ENCODE assay signal across 8 cellular contexts in the genomic region with DNA sequence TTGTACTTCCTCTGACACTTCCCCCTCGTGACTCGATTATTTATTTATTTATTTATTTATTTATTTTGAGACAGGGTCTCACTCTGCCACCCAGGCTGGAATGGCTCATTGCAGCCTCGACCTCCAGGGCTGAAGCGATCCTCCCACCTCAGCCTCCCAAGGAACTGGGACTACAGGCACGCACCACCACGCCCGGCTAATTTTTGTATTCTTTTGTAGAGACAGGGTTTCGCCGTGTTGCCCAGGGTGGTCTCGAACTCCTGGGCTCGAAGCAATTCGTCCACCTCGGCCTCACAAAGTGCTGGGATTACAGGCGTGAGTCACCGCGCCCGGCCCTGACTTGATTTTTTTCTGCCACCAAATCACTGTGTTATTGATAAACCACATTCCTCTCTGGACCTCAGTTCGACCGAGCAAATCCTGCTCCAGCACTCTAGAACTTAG. TPM values are rescaled to one million over a fixed set of nuclear protein-coding genes. Genes with fewer than 3 reads are reported as not detected.
A peak's percentile ranks its signal among the peaks of the same experiment; 100 is the strongest.
DNase-seq lines count a peak whose midpoint lies in the region; ATAC-seq, FAIRE-seq and TF ChIP-seq lines count a peak whose summit lies in the region.

No MANE protein-coding gene starts in this region.

- H3K27me3 Mint-ChIP-seq in Caco-2 (ENCODE audit: insufficient read depth, unreplicated experiment) = no peaks in the 10 kb centered on the region

- H3K27ac Mint-ChIP-seq in Caco-2 (ENCODE audit: unreplicated experiment) = peak overlapping the region; percentile 98

- H2AFZ ChIP-seq in Loucy (ENCODE audit: low read length) (peak overlapping the region; percentile 85), H1 (ENCODE audit: low read length) (no peak overlapping the region), osteoblast (ENCODE audit: low read length) (peak overlapping the region; percentile 8)

- FAIRE-seq in H1 (lab: Jason Lieb, UNC) = no peak

- H3K27ac ChIP-seq in H1 (ENCODE audit: low read depth, low read length) (peak overlapping the region; percentile 46; the same call in 1 of the 2 replicates), osteoblast (ENCODE audit: low read depth, low read length) (peak overlapping the region; percentile 73)

- peaks cover 27% of the 10 kb centered on the region for H3K4me1 Mint-ChIP-seq in Caco-2 (ENCODE audit: low read depth, unreplicated experiment)

- H4K20me1 ChIP-seq in Loucy (ENCODE audit: insufficient read depth, low read length, poor library complexity, severe bottlenecking) (peaks cover 36% of the 10 kb centered on the region), H1 (replicated peaks in 1 of 2; ENCODE audit: control insufficient read depth in 1 of 2, insufficient read depth in 2 of 2, low read length in 2 of 2) (peaks cover 6 to 24% of the 10 kb centered on the region in 2 experiments), osteoblast (ENCODE audit: insufficient read depth, low read length) (peaks cover 49% of the 10 kb centered on the region)

- peak overlapping the region; percentile 67 for H3K4me3 ChIP-seq in Caco-2 (ENCODE audit: low read depth, low read length)
- H3K4me3 ChIP-seq in Loucy (ENCODE audit: low read length, poor library complexity, severe bottlenecking) = peak overlapping the region; percentile 98
- peak overlapping the region; percentile 95 to 100 (median 98) for H3K4me3 ChIP-seq in H1 (ENCODE audit: extremely low read depth in 1 of 4, insufficient read depth in 2 of 4, low read depth in 3 of 4, low read length in 4 of 4)
- H3K4me3 ChIP-seq in osteoblast (ENCODE audit: insufficient read depth, low read length) = peak overlapping the region; percentile 80

- H3K36me3 Mint-ChIP-seq in Caco-2 (ENCODE audit: insufficient read depth, unreplicated experiment) = peaks cover 49% of the 10 kb centered on the region

- H3K4ac ChIP-seq in H1 (replicated peaks; ENCODE audit: insufficient read length, low read depth, low read length) = peak overlapping the region; percentile 63

- peak overlapping the region; percentile 67 for H2BK120ac ChIP-seq in H1 (replicated peaks; ENCODE audit: low read depth, low read length)

- H3K9me3 ChIP-seq in Caco-2 (no peaks in the 10 kb centered on the region), Loucy (ENCODE audit: insufficient read depth, low read depth, low read length) (no peaks in the 10 kb centered on the region), H1 (ENCODE audit: insufficient read depth in 2 of 2, low read depth in 1 of 2, low read length in 1 of 2) (no peaks in the 10 kb centered on the region), osteoblast (ENCODE audit: low read depth, low read length) (no peaks in the 10 kb centered on the region)

- peaks cover 19% of the 10 kb centered on the region for H3K23me2 ChIP-seq in H1 (ENCODE audit: low read depth, low read length)

- H3K9me3 Mint-ChIP-seq in Caco-2 (ENCODE audit: unreplicated experiment) = no peaks in the 10 kb centered on the region

- peak overlapping the region; percentile 99 for H2BK5ac ChIP-seq in H1 (ENCODE audit: low read depth, low read length)

- peak overlapping the region; percentile 43 for H3K56ac ChIP-seq in H1 (replicated peaks; ENCODE audit: insufficient read length, low read depth, low read length)

- no peak overlapping the region; the same call in 1 of the 2 replicates for H2BK15ac ChIP-seq in H1 (ENCODE audit: low read length)

- H4K8ac ChIP-seq in H1 (ENCODE audit: extremely low read depth, insufficient read depth, low read length) = no peak overlapping the region

- WGBS in H1 (ENCODE audit: extremely low coverage in 1 of 2, insufficient coverage in 1 of 2, insufficient read length in 1 of 2, insufficient replicate concordance in 2 of 2, low coverage in 1 of 2, low lambda C conversion rate in 2 of 2, missing lambda C conversion rate in 1 of 2), 2 experiments = 17% methylated on average over 19 of the region's 19 CpGs; no CpG with 5 or more reads in 1 of the 2 experiments

- H3K9ac ChIP-seq in Loucy (ENCODE audit: low read depth, low read length, poor library complexity, severe bottlenecking) = peak overlapping the region; percentile 99
- H3K9ac ChIP-seq in H1 (replicated peaks in 1 of 4; ENCODE audit: extremely low read depth in 1 of 4, low read depth in 3 of 4, low read length in 3 of 4) = peak overlapping the region in 3 of 4 experiments; percentile 56 to 71 (median 70); a peak in 6 of 7 replicates

- H3K23ac ChIP-seq in H1 (ENCODE audit: insufficient read length) = no peak overlapping the region

- H3K27me3 ChIP-seq in Caco-2 (replicated peaks; ENCODE audit: control insufficient read depth, insufficient read depth, low read length) (no peaks in the 10 kb centered on the region), Loucy (ENCODE audit: insufficient read depth, low read length, poor library complexity, severe bottlenecking) (peaks cover 6% of the 10 kb centered on the region), H1 (replicated peaks in 1 of 4; ENCODE audit: control insufficient read depth in 3 of 4, extremely low read depth in 1 of 4, insufficient read depth in 3 of 4, low read length in 3 of 4) (no peaks in the 10 kb centered on the region), osteoblast (ENCODE audit: insufficient read depth, low read length) (no peaks in the 10 kb centered on the region)

- TF ChIP-seq CTCF in Caco-2 (IDR thresholded peaks at IDR 0.05; ENCODE audit: insufficient read depth in 1 of 2, low read depth in 1 of 2, low read length in 1 of 2, severe bottlenecking in 1 of 2, unreplicated experiment in 1 of 2) (no peak), Loucy (conservative IDR thresholded peaks at IDR 0.05; ENCODE audit: low read length) (no peak), H1 (IDR thresholded peaks at IDR 0.05; ENCODE audit: control extremely low read depth in 1 of 3, insufficient read depth in 1 of 3, low read depth in 1 of 3, low read length in 3 of 3) (no peak), osteoblast (IDR thresholded peaks at IDR 0.05; ENCODE audit: extremely low read depth, low read depth, low read length) (no peak)

- peak overlapping the region; percentile 75; the same call in 1 of the 2 replicates for H2BK12ac ChIP-seq in H1 (ENCODE audit: low read depth, low read length)

- peaks cover 39% of the 10 kb centered on the region for H3K79me2 ChIP-seq in Loucy (ENCODE audit: insufficient read depth, low read length)
- H3K79me2 ChIP-seq in H1 (ENCODE audit: control insufficient read depth in 1 of 2, insufficient read depth in 2 of 2, low read length in 2 of 2) = peaks cover 8 to 53% of the 10 kb centered on the region in 2 experiments
- H3K79me2 ChIP-seq in osteoblast (ENCODE audit: insufficient read depth, low read length) = peaks cover 60% of the 10 kb centered on the region

- POLR2A ChIA-PET in Caco-2 (lab: Charles Lee) = interaction anchor here (0.6 to 3.0 kb wide), 24 partner anchors 9 to 383 kb away, joined by 3 to 213 read pairs (median 6); a partner anchor contains a TSS
- POLR2A ChIA-PET in H1 (lab: Charles Lee; ENCODE audit: partially characterized antibody) = interaction anchor here (0.6 to 17.6 kb wide), 37 partner anchors 7 to 791 kb away, joined by 3 to 813 read pairs (median 6); a partner anchor contains a TSS

- H3K36me3 ChIP-seq in Caco-2 (ENCODE audit: control insufficient read depth, insufficient read depth, low read length) = peaks cover 13% of the 10 kb centered on the region
- peaks cover 32% of the 10 kb centered on the region; the same call in 1 of the 2 replicates for H3K36me3 ChIP-seq in Loucy (ENCODE audit: insufficient read depth, low read length)
- H3K36me3 ChIP-seq in H1 (ENCODE audit: control insufficient read depth in 2 of 4, insufficient read depth in 4 of 4, low read length in 3 of 4) = peaks cover 27 to 54% (median 42%) of the 10 kb centered on the region in 4 experiments
- peaks cover 54% of the 10 kb centered on the region for H3K36me3 ChIP-seq in osteoblast (ENCODE audit: insufficient read depth, low read length)

- TF ChIP-seq RAD21 in H1 (IDR thresholded peaks at IDR 0.05 in 1 of 2, conservative IDR thresholded peaks at IDR 0.05 in 1 of 2; ENCODE audit: low read depth in 2 of 2, low read length in 2 of 2) = no peak

- peak overlapping the region; percentile 94 for H3K4me3 Mint-ChIP-seq in Caco-2 (ENCODE audit: unreplicated experiment)

- intact Hi-C loops in Caco-2 (cut with micrococcal nuclease; ENCODE audit: unreplicated experiment) = loop anchor here (1.0 to 2.0 kb wide), 3 partner anchors 8 to 74 kb away; a partner anchor contains a TSS

- no peak overlapping the region for H2BK20ac ChIP-seq in H1 (ENCODE audit: low read length)

- H3F3A ChIP-seq in Loucy (ENCODE audit: low read depth) = peaks cover 12% of the 10 kb centered on the region; the same call in 1 of the 2 replicates

- H4K5ac ChIP-seq in H1 (ENCODE audit: insufficient read length, low read depth, low read length) = peak overlapping the region; percentile 66

- BruUV-seq in Caco-2 (replicated peaks; lab: Mats Ljungman, UMichigan) = no TSS peak

- 0 out of 2 replicates have a peak overlapping the region, but pooled peaks have one; percentile 46 for H2AK5ac ChIP-seq in H1 (ENCODE audit: low read depth, low read length)

- H3K79me1 ChIP-seq in H1 (ENCODE audit: low read depth, low read length) = peaks cover 13% of the 10 kb centered on the region; the same call in 1 of the 2 replicates

- H3K4me1 ChIP-seq in Caco-2 (peaks cover 24% of the 10 kb centered on the region), Loucy (ENCODE audit: insufficient read depth, low read length, poor library complexity, severe bottlenecking) (peaks cover 22% of the 10 kb centered on the region), H1 (replicated peaks in 1 of 4; ENCODE audit: control insufficient read depth in 3 of 4, insufficient read depth in 4 of 4, low read length in 3 of 4) (peaks cover 3 to 12% (median 6%) of the 10 kb centered on the region in 4 experiments), osteoblast (ENCODE audit: insufficient read depth, low read length) (peaks cover 47% of the 10 kb centered on the region)

- no peaks in the 10 kb centered on the region for H3K9me2 ChIP-seq in Loucy (replicated peaks; ENCODE audit: low read depth, low read length)

- TF ChIP-seq POLR2A in H1 (IDR thresholded peaks at IDR 0.05; ENCODE audit: control extremely low read depth in 1 of 2, low read depth in 2 of 2, low read length in 2 of 2) = 0 out of 3 replicates have a peak, but pooled peaks of 1 of the 2 experiments have one; percentile 13

- no peak for TF ChIP-seq EP300 in H1 (IDR thresholded peaks at IDR 0.05; ENCODE audit: borderline replicate concordance in 1 of 2, low read depth in 2 of 2, low read length in 2 of 2)

- peak overlapping the region; percentile 99 for H3K18ac ChIP-seq in H1 (ENCODE audit: extremely low read depth, low read length)

- peak overlapping the region; percentile 76 for H4K91ac ChIP-seq in H1 (replicated peaks; ENCODE audit: insufficient read length, low read length)

- DNase-seq in Caco-2 = no peak
- DNase-seq in H1 (ENCODE audit: low read depth in 1 of 2, low spot score in 2 of 2) = no peak
- DNase-seq in osteoblast (ENCODE audit: insufficient read length, low spot score, missing footprints) = no peak
- no peak for DNase-seq in middle frontal gyrus (ENCODE audit: extremely low spot score, low spot score)
- DNase-seq in cortex of kidney (lab: John Stamatoyannopoulos, UW) = no peak
- DNase-seq in AG08395 (ENCODE audit: low spot score) = no peak

- ATAC-seq in HG03039 (IDR thresholded peaks at IDR 0.05; ENCODE audit: unreplicated experiment) = no peak

- H3K14ac ChIP-seq in H1 (ENCODE audit: insufficient read length) = no peak overlapping the region

- H3K4me2 ChIP-seq in Loucy (ENCODE audit: low read depth, low read length, poor library complexity, severe bottlenecking) (peak overlapping the region; percentile 73), H1 (ENCODE audit: insufficient read depth in 1 of 2, low read depth in 2 of 2, low read length in 2 of 2) (peak overlapping the region; percentile 87 to 99), osteoblast (ENCODE audit: insufficient read depth, low read length) (peak overlapping the region; percentile 87)

- CTCF ChIA-PET in Caco-2 (lab: Charles Lee) (interaction anchor here (0.5 to 1.6 kb wide), 14 partner anchors 8 to 233 kb away, joined by 3 to 23 read pairs (median 5); a partner anchor contains a TSS), H1 (lab: Charles Lee; ENCODE audit: partially characterized antibody) (interaction anchor here (0.8 to 16.9 kb wide), 9 partner anchors 8 to 235 kb away, joined by 3 to 316 read pairs (median 4); a partner anchor contains a TSS)

RNA-seq across cellular contexts. Expression of a gene that starts 0.8 kb away (rescaled TPM):
- total RNA-seq in Caco-2 (2022) (1,980 and 2,181 TPM in 2 replicates), osteoblast (428 and 494 TPM in 2 replicates)
- 2,145 and 2,163 TPM in 2 replicates for total RNA-seq in H1 (2021; fragmentation: NEBNext Ultra II Directional; extraction: Animal tissue kit (Norgen Biotek cat#: 25700))
- polyA plus RNA-seq in H1 (2011; rRNA removed) = 884 and 1,227 TPM in 2 replicates
- 1,258 TPM for polyA plus RNA-seq in H1 (2011; cell fraction: cytosol; rRNA removed)
- 306 TPM for polyA plus RNA-seq in H1 (2011; cell fraction: nucleus; rRNA removed)
- 2,135 to 2,354 TPM (median 2,206 TPM) in 4 replicates for polyA plus RNA-seq in H1 (2012, experiment 1 of 2)
- 1,447 TPM for polyA plus RNA-seq in H1 (2012, experiment 2 of 2)
- 3,898 TPM for polyA plus RNA-seq in H1 (2013, experiment 1 of 2)
- polyA plus RNA-seq in H1 (2013, experiment 2 of 2) = 3,934 TPM
- polyA minus RNA-seq in H1 (2011; rRNA and poly(A)+ RNA removed) = 698 and 961 TPM in 2 replicates
- 469 TPM for polyA minus RNA-seq in H1 (2011; cell fraction: cytosol; rRNA and poly(A)+ RNA removed)
- polyA minus RNA-seq in H1 (2011; cell fraction: nucleus; rRNA and poly(A)+ RNA removed) = 493 TPM

RNA-seq across cellular contexts. Expression of a gene that starts 1.3 kb away (rescaled TPM):
- 1.2 and 1.8 TPM in 2 replicates for total RNA-seq in Caco-2 (2022)
- 236 and 237 TPM in 2 replicates for total RNA-seq in H1 (2021; fragmentation: NEBNext Ultra II Directional; extraction: Animal tissue kit (Norgen Biotek cat#: 25700))
- 305 and 317 TPM in 2 replicates for polyA plus RNA-seq in H1 (2011; rRNA removed)
- 271 TPM for polyA plus RNA-seq in H1 (2011; cell fraction: cytosol; rRNA removed)
- 400 TPM for polyA plus RNA-seq in H1 (2011; cell fraction: nucleus; rRNA removed)
- polyA plus RNA-seq in H1 (2012, experiment 1 of 2) = 251 to 292 TPM (median 264 TPM) in 4 replicates
- polyA plus RNA-seq in H1 (2012, experiment 2 of 2) = 494 TPM
- polyA plus RNA-seq in H1 (2013, experiment 1 of 2) = 193 TPM
- polyA plus RNA-seq in H1 (2013, experiment 2 of 2) = 187 TPM
- polyA minus RNA-seq in H1 (2011; rRNA and poly(A)+ RNA removed) = 277 and 302 TPM in 2 replicates
- polyA minus RNA-seq in H1 (2011; cell fraction: cytosol; rRNA and poly(A)+ RNA removed) = 114 TPM
- polyA minus RNA-seq in H1 (2011; cell fraction: nucleus; rRNA and poly(A)+ RNA removed) = 81.9 TPM
- 176 and 186 TPM in 2 replicates for total RNA-seq in osteoblast

RNA-seq across cellular contexts. Expression of a gene that starts 7.0 kb away (rescaled TPM):
- total RNA-seq in Caco-2 (2022) (31.7 and 37.9 TPM in 2 replicates), osteoblast (3.2 and 4.0 TPM in 2 replicates)
- total RNA-seq in H1 (2021; fragmentation: NEBNext Ultra II Directional; extraction: Animal tissue kit (Norgen Biotek cat#: 25700)) = 40.7 and 45.3 TPM in 2 replicates
- polyA plus RNA-seq in H1 (2011; rRNA removed) = 101 and 128 TPM in 2 replicates
- 68.5 TPM for polyA plus RNA-seq in H1 (2011; cell fraction: cytosol; rRNA removed)
- 49.5 TPM for polyA plus RNA-seq in H1 (2011; cell fraction: nucleus; rRNA removed)
- polyA plus RNA-seq in H1 (2012, experiment 1 of 2) = 52.1 to 60.3 TPM (median 56.3 TPM) in 4 replicates
- 75.5 TPM for polyA plus RNA-seq in H1 (2012, experiment 2 of 2)
- polyA plus RNA-seq in H1 (2013, experiment 1 of 2) = 78.2 TPM
- polyA plus RNA-seq in H1 (2013, experiment 2 of 2) = 86.3 TPM
- 56.0 and 64.2 TPM in 2 replicates for polyA minus RNA-seq in H1 (2011; rRNA and poly(A)+ RNA removed)
- 19.7 TPM for polyA minus RNA-seq in H1 (2011; cell fraction: cytosol; rRNA and poly(A)+ RNA removed)
- polyA minus RNA-seq in H1 (2011; cell fraction: nucleus; rRNA and poly(A)+ RNA removed) = 40.5 TPM

RNA-seq across cellular contexts. Expression of a gene that starts 7.3 kb away (rescaled TPM):
- total RNA-seq in Caco-2 (2022) (4.1 and 4.4 TPM in 2 replicates), osteoblast (0.36 and 0.88 TPM in 2 replicates)
- 17.8 and 21.2 TPM in 2 replicates for total RNA-seq in H1 (2021; fragmentation: NEBNext Ultra II Directional; extraction: Animal tissue kit (Norgen Biotek cat#: 25700))
- 26.3 and 42.3 TPM in 2 replicates for polyA plus RNA-seq in H1 (2011; rRNA removed)
- 47.1 TPM for polyA plus RNA-seq in H1 (2011; cell fraction: cytosol; rRNA removed)
- 78.8 TPM for polyA plus RNA-seq in H1 (2011; cell fraction: nucleus; rRNA removed)
- 21.7 to 36.5 TPM (median 29.5 TPM) in 4 replicates for polyA plus RNA-seq in H1 (2012, experiment 1 of 2)
- polyA plus RNA-seq in H1 (2012, experiment 2 of 2) = 9.9 TPM
- 33.5 TPM for polyA plus RNA-seq in H1 (2013, experiment 1 of 2)
- polyA plus RNA-seq in H1 (2013, experiment 2 of 2) = 30.2 TPM
- polyA minus RNA-seq in H1 (2011; rRNA and poly(A)+ RNA removed) = 8.5 and 15.4 TPM in 2 replicates
- polyA minus RNA-seq in H1 (2011; cell fraction: cytosol; rRNA and poly(A)+ RNA removed) = 7.4 TPM
- 19.6 TPM for polyA minus RNA-seq in H1 (2011; cell fraction: nucleus; rRNA and poly(A)+ RNA removed)

RNA-seq across cellular contexts. Expression of a gene that starts 9.6 kb away (rescaled TPM):
- total RNA-seq in Caco-2 (2022) (11.0 and 13.4 TPM in 2 replicates), osteoblast (6.2 and 7.2 TPM in 2 replicates)
- 14.9 and 16.8 TPM in 2 replicates for total RNA-seq in H1 (2021; fragmentation: NEBNext Ultra II Directional; extraction: Animal tissue kit (Norgen Biotek cat#: 25700))
- 23.3 and 23.4 TPM in 2 replicates for polyA plus RNA-seq in H1 (2011; rRNA removed)
- 30.0 TPM for polyA plus RNA-seq in H1 (2011; cell fraction: cytosol; rRNA removed)
- 57.5 TPM for polyA plus RNA-seq in H1 (2011; cell fraction: nucleus; rRNA removed)
- polyA plus RNA-seq in H1 (2012, experiment 1 of 2) = 19.9 to 22.9 TPM (median 20.6 TPM) in 4 replicates
- 12.2 TPM for polyA plus RNA-seq in H1 (2012, experiment 2 of 2)
- 12.7 TPM for polyA plus RNA-seq in H1 (2013, experiment 1 of 2)
- polyA plus RNA-seq in H1 (2013, experiment 2 of 2) = 10.6 TPM
- polyA minus RNA-seq in H1 (2011; rRNA and poly(A)+ RNA removed) = 57.7 and 64.5 TPM in 2 replicates
- 11.2 TPM for polyA minus RNA-seq in H1 (2011; cell fraction: cytosol; rRNA and poly(A)+ RNA removed)
- polyA minus RNA-seq in H1 (2011; cell fraction: nucleus; rRNA and poly(A)+ RNA removed) = 46.1 TPM

Comparison
In these comparisons a context has a peak if more than half of its experiments do, and no peak if none do; other contexts are left out.
1. RNA of a gene that starts 1.3 kb away (total RNA-seq): 236 to 237 TPM in H1 and 176 to 186 TPM in osteoblast; 1.2 to 1.8 TPM in Caco-2; every median in the first group is over 10 times any median in the second.
2. Peak in every context shown above with its lines, with median percentiles within 50 percentile points of each other: H3K4me3 ChIP-seq and H3K4me2 ChIP-seq.